Comparison of ENCODE assay signal across 8 cellular contexts in genomic region chr14:55051426-55052258, GRCh38. TPM values are rescaled to one million over a fixed set of nuclear protein-coding genes. Genes with fewer than 3 reads are reported as not detected.
DNase-seq lines count a peak whose midpoint lies in the region; ATAC-seq and TF ChIP-seq lines count a peak whose summit lies in the region.

MAPK1IP1L (plus strand) TSS chr14:55051647; CDS start chr14:55061684, 10,037 bp downstream.

- intact Hi-C loops in mammary epithelial cell (cut with micrococcal nuclease), result loop anchor here (1.0 kb wide), 4 partner anchors 24 to 110 kb away; partner anchors contain the start of genes SOCS4 and WDHD1

- H3K27me3 ChIP-seq in WERI-Rb-1 (ENCODE audit: insufficient read depth, low read depth, severe bottlenecking), result no peaks in the 10 kb centered on the region
- H3K27me3 ChIP-seq in mammary epithelial cell (ENCODE audit: insufficient read depth, low read length), result no peaks in the 10 kb centered on the region

- H2AFZ ChIP-seq in mammary epithelial cell (ENCODE audit: low read depth, low read length), result peak within 1 kb of the TSS; percentile 85

- in situ Hi-C loops in mammary epithelial cell (cut with MboI; ENCODE audit: low sequenced_read_pairs in 2 of 2), result no loop called here

- H3K36me3 ChIP-seq in WERI-Rb-1 (peaks cover 42% of the 10 kb centered on the region), mammary epithelial cell (ENCODE audit: insufficient read depth, low read length) (no peaks in the 10 kb centered on the region)

- no peaks in the 10 kb centered on the region for H3K9me3 ChIP-seq in WERI-Rb-1 (ENCODE audit: severe bottlenecking)
- no peaks in the 10 kb centered on the region for H3K9me3 ChIP-seq in mammary epithelial cell (replicated peaks; ENCODE audit: insufficient read depth, low read length)

- peaks cover 5% of the 10 kb centered on the region for H4K20me1 ChIP-seq in mammary epithelial cell (ENCODE audit: insufficient read depth, low read length)

- peaks cover 22% of the 10 kb centered on the region for H3K4me1 ChIP-seq in mammary epithelial cell (ENCODE audit: insufficient read depth, low read length)

- peak; percentile 92 for TF ChIP-seq CTCF in AG04449 (IDR thresholded peaks at IDR 0.05; ENCODE audit: insufficient read depth, low read length, missing control alignments)
- TF ChIP-seq CTCF in WERI-Rb-1 (IDR thresholded peaks at IDR 0.05; ENCODE audit: low read depth, low read length), result peak; percentile 93
- TF ChIP-seq CTCF in mammary epithelial cell (conservative IDR thresholded peaks at IDR 0.05 in 1 of 2, IDR thresholded peaks at IDR 0.05 in 1 of 2; ENCODE audit: extremely low read depth in 1 of 2, insufficient read depth in 1 of 2, low read depth in 1 of 2, low read length in 2 of 2), result peak; percentile 87 to 96

- H3K4me2 ChIP-seq in mammary epithelial cell (ENCODE audit: insufficient read depth, low read depth, low read length), result peak within 1 kb of the TSS; percentile 86

- WGBS in mammary epithelial cell (ENCODE audit: low coverage, missing lambda C conversion rate), result under 1% methylated on average over 33 of the region's 97 CpGs

- H3K79me2 ChIP-seq in mammary epithelial cell (ENCODE audit: insufficient read depth, low read length), result peaks cover 51% of the 10 kb centered on the region

- peak within 1 kb of the TSS; percentile 100 for H3K9ac ChIP-seq in mammary epithelial cell (ENCODE audit: insufficient read depth, low read length)

- peak; percentile 64 for ATAC-seq in GM18870 (IDR thresholded peaks at IDR 0.05; ENCODE audit: unreplicated experiment)
- ATAC-seq in HG03135 (IDR thresholded peaks at IDR 0.05; ENCODE audit: unreplicated experiment), result peak; percentile 90

- dilution Hi-C loops in mammary epithelial cell (cut with HindIII; ENCODE audit: low sequenced_read_pairs), result no loop called here

- BruUV-seq in mammary epithelial cell (replicated peaks; lab: Mats Ljungman, UMichigan), result TSS peak; percentile 38

- peak within 1 kb of the TSS; percentile 99 for H3K27ac ChIP-seq in WERI-Rb-1
- H3K27ac ChIP-seq in mammary epithelial cell (ENCODE audit: insufficient read depth, low read depth, low read length), result peak within 1 kb of the TSS; percentile 99

- CTCF ChIA-PET in AG04449 (lab: Yijun Ruan, JAX) (interaction anchor here (0.7 to 5.4 kb wide), 44 partner anchors 9 to 490 kb away, joined by 3 to 42 read pairs (median 5); partner anchors contain the start of genes SOCS4 and WDHD1), mammary epithelial cell (lab: Charles Lee; ENCODE audit: low non-redundant PET) (interaction anchor here (0.6 to 1.2 kb wide), 6 partner anchors 20 to 297 kb away, joined by 3 to 11 read pairs (median 4); partner anchors contain the start of genes LGALS3, SOCS4 and WDHD1)

- POLR2A ChIA-PET in AG04449 (lab: Yijun Ruan, JAX), result interaction anchor here (0.6 to 1.8 kb wide), 11 partner anchors 10 to 619 kb away, joined by 3 to 12 read pairs (median 3); partner anchors contain the start of genes LGALS3, SOCS4 and WDHD1

- H3K4me3 ChIP-seq in AG04449 (ENCODE audit: low read depth, low read length), result peak within 1 kb of the TSS; percentile 99
- peak within 1 kb of the TSS; percentile 77 for H3K4me3 ChIP-seq in WERI-Rb-1 (ENCODE audit: low read depth, low read length)
- H3K4me3 ChIP-seq in mammary epithelial cell (replicated peaks in 1 of 3; ENCODE audit: insufficient read depth in 1 of 3, low read depth in 2 of 3, low read length in 3 of 3), result peak within 1 kb of the TSS; percentile 93 to 100 (median 97)

- no peak for DNase-seq in AG04449 (ENCODE audit: low read depth, low spot score)
- peak; percentile 82 for DNase-seq in NCI-H2196 treated with DMSO at 0.1 percent for 48 hours (lab: John Stamatoyannopoulos, UW; ENCODE audit: unreplicated experiment)
- DNase-seq in WERI-Rb-1, result peak; percentile 92
- peak; percentile 96 for DNase-seq in mammary epithelial cell
- peak; percentile 97 for DNase-seq in iPS-NIHi7 (ENCODE audit: extremely low spot score)
- DNase-seq in smooth muscle cell of the brain vasculature (ENCODE audit: low read depth, low spot score), result peak; percentile 86

RNA-seq across cellular contexts. Expression of gene MAPK1IP1L, which starts in this region (rescaled TPM):
- total RNA-seq in mammary epithelial cell, result 100 to 1,000 TPM in 1 of 2 donors, 10 to 100 TPM in 1; 48.2 to 108 TPM
- 134 TPM for polyA plus RNA-seq in mammary epithelial cell
- polyA minus RNA-seq in mammary epithelial cell, result 100 TPM
